10 cellular contexts compared by ENCODE assay signal in genomic region chr7:43586251-43586900, GRCh38. TPM values are rescaled to one million over a fixed set of nuclear protein-coding genes. Genes with fewer than 3 reads are reported as not detected.
DNase-seq lines count a peak whose midpoint lies in the region; ATAC-seq, FAIRE-seq and TF ChIP-seq lines count a peak whose summit lies in the region.
"Had no signal": no experiment of that assay in that cellular context is flagged by ENCODE, and none has a peak within 500 bp of the region (broad histone marks: within the 10 kb centered on the region; RNA-seq: fewer than 3 reads in every experiment).

No MANE protein-coding gene starts in this region.

- in situ Hi-C loops in GM12878 (cut with MboI), result loop anchor here (10.0 kb wide), 1 partner anchor 108 kb away; no protein-coding TSS in a partner anchor

- H2AFZ ChIP-seq in GM12878 (ENCODE audit: control insufficient read depth, low read depth, low read length) (no peak overlapping the region), osteoblast (ENCODE audit: low read length) (no peak overlapping the region)

- H3K4me2 ChIP-seq in GM12878 (ENCODE audit: control insufficient read depth, insufficient read depth) (peak overlapping the region; percentile 87), osteoblast (ENCODE audit: insufficient read depth, low read length) (peak overlapping the region; percentile 85)

- TF ChIP-seq POLR2A in GM12878 (IDR thresholded peaks at IDR 0.05; ENCODE audit: low read depth, low read length), result no peak

- H3K27me3 ChIP-seq in GM12878 (replicated peaks in 1 of 2; ENCODE audit: control insufficient read depth in 2 of 2, insufficient read depth in 2 of 2, low read length in 1 of 2), result no peaks in the 10 kb centered on the region
- H3K27me3 ChIP-seq in osteoblast (ENCODE audit: insufficient read depth, low read length), result no peaks in the 10 kb centered on the region
- no peaks in the 10 kb centered on the region for H3K27me3 ChIP-seq in colonic mucosa

- peak overlapping the region; percentile 84 for H3K4me3 ChIP-seq in GM12878
- H3K4me3 ChIP-seq in osteoblast (ENCODE audit: insufficient read depth, low read length), result peak overlapping the region; percentile 95
- H3K4me3 ChIP-seq in colonic mucosa, result no peak overlapping the region

- H3K36me3 ChIP-seq in GM12878 (ENCODE audit: control insufficient read depth in 2 of 2, insufficient read depth in 2 of 2, low read length in 1 of 2) (no peaks in the 10 kb centered on the region; a peak in 1 of 4 replicates), osteoblast (ENCODE audit: insufficient read depth, low read length) (no peaks in the 10 kb centered on the region), colonic mucosa (no peaks in the 10 kb centered on the region)

- peak; percentile 27 for FAIRE-seq in GM12878 (lab: Jason Lieb, UNC)

- CTCF ChIA-PET in GM12878 (lab: Yijun Ruan, JAX), result interaction anchor here (0.6 to 12.5 kb wide), 14 partner anchors 12 to 252 kb away, joined by 3 to 183 read pairs (median 6); partner anchors contain the start of gene COA1

- no peak for TF ChIP-seq RAD21 in GM12878 (IDR thresholded peaks at IDR 0.05; ENCODE audit: insufficient read depth, low read depth, low read length)

- peaks cover 85% of the 10 kb centered on the region for H3K79me2 ChIP-seq in GM12878 (ENCODE audit: control insufficient read depth, insufficient read depth, low read length)
- peaks cover 84% of the 10 kb centered on the region for H3K79me2 ChIP-seq in osteoblast (ENCODE audit: insufficient read depth, low read length)

- under 1% methylated on average over 4 of the region's 4 CpGs for WGBS in GM12878 (ENCODE audit: insufficient coverage, insufficient replicate concordance, low lambda C conversion rate, missing lambda C conversion rate)

- H4K20me1 ChIP-seq in GM12878 (ENCODE audit: control insufficient read depth, insufficient read depth) (no peaks in the 10 kb centered on the region), osteoblast (ENCODE audit: insufficient read depth, low read length) (peaks cover 68% of the 10 kb centered on the region)

- no peak for TF ChIP-seq EP300 in GM12878 (IDR thresholded peaks at IDR 0.05; ENCODE audit: borderline replicate concordance in 1 of 2, control insufficient read depth in 1 of 2, low read depth in 2 of 2, low read length in 2 of 2)

- RAD21 ChIA-PET in GM12878 (lab: Charles Lee; ENCODE audit: unreplicated experiment), result interaction anchor here (0.7 to 12.2 kb wide), 26 partner anchors 8 to 318 kb away, joined by 3 to 516 read pairs (median 6); partner anchors contain the start of genes BLVRA and COA1

- POLR2A ChIA-PET in GM12878 (lab: Charles Lee), result interaction anchor here (0.7 to 9.8 kb wide), 12 partner anchors 16 to 495 kb away, joined by 3 to 138 read pairs (median 4); partner anchors contain the start of gene COA1

- SMC1A ChIA-PET in GM12878 (lab: Charles Lee; ENCODE audit: uncharacterized antibody, unreplicated experiment), result interaction anchor here (1.2 to 9.8 kb wide), 17 partner anchors 9 to 251 kb away, joined by 3 to 163 read pairs (median 8); partner anchors contain the start of gene COA1

- H3K9ac ChIP-seq in GM12878 (ENCODE audit: control insufficient read depth, insufficient read depth, low read length) (peak overlapping the region; percentile 78), colonic mucosa (ENCODE audit: low read depth in 2 of 2, low read length in 2 of 2) (no peak overlapping the region)

- TF ChIP-seq CTCF in GM12878 (IDR thresholded peaks at IDR 0.05 in 2 of 3, conservative IDR thresholded peaks at IDR 0.05 in 1 of 3; ENCODE audit: control insufficient read depth in 2 of 3, extremely low read depth in 1 of 3, insufficient read depth in 1 of 3, low read depth in 3 of 3, low read length in 3 of 3), result no peak
- TF ChIP-seq CTCF in osteoblast (IDR thresholded peaks at IDR 0.05; ENCODE audit: extremely low read depth, low read depth, low read length), result no peak
- TF ChIP-seq CTCF in colonic mucosa (IDR thresholded peaks at IDR 0.05), result no peak

- ATAC-seq in GM12878 (peak; percentile 11), HG02938 (IDR thresholded peaks at IDR 0.05; ENCODE audit: unreplicated experiment) (no peak)
- ATAC-seq: left lobe of liver had no signal

- peak overlapping the region; percentile 98 for H3K27ac ChIP-seq in GM12878 (ENCODE audit: control insufficient read depth, insufficient read depth)
- peak overlapping the region; percentile 97 for H3K27ac ChIP-seq in osteoblast (ENCODE audit: low read depth, low read length)
- no peak overlapping the region for H3K27ac ChIP-seq in colonic mucosa

- H3K9me3 ChIP-seq in GM12878 (replicated peaks; ENCODE audit: control insufficient read depth, insufficient read depth, low read length) (no peaks in the 10 kb centered on the region), osteoblast (ENCODE audit: low read depth, low read length) (no peaks in the 10 kb centered on the region), colonic mucosa (no peaks in the 10 kb centered on the region)

- H3K4me1 ChIP-seq in GM12878 (ENCODE audit: control insufficient read depth, insufficient read depth, low read length) (peaks cover 28% of the 10 kb centered on the region), osteoblast (ENCODE audit: insufficient read depth, low read length) (peaks cover 54% of the 10 kb centered on the region), colonic mucosa (no peaks in the 10 kb centered on the region)

- DNase-seq in EL (peak; percentile 57), NCI-H69 (lab: John Stamatoyannopoulos, UW) (peak; percentile 51), GM12878 (ENCODE audit: low read depth, low spot score) (no peak), osteoblast (ENCODE audit: insufficient read length, low spot score, missing footprints) (peak; percentile 81), NCI-H1048 (lab: John Stamatoyannopoulos, UW) (no peak), C1 segment of cervical spinal cord (lab: John Stamatoyannopoulos, UW) (no peak), colonic mucosa (no peak)
- DNase-seq: NCI-H1417 had no signal

- no TSS peak for BruUV-seq in GM12878 (replicated peaks; lab: Mats Ljungman, UMichigan)

- intact Hi-C loops in GM12878 (cut with micrococcal nuclease; ENCODE audit: unreplicated experiment) (loop anchor here (1.0 to 5.0 kb wide), 3 partner anchors 38 to 654 kb away; partner anchors contain the start of genes MRPL32 and PSMA2), colonic mucosa (cut with DNase I) (no loop called here)

TF ChIP-seq in GM12878, 131 proteins besides CTCF, POLR2A, EP300 and RAD21 (continues in another document):
- TF ChIP-seq CEBPB (IDR thresholded peaks at IDR 0.05; ENCODE audit: borderline replicate concordance in 1 of 2, low read depth in 2 of 2, low read length in 2 of 2), result peak in 1 of 2 experiments; percentile 83; a peak in 1 of 4 replicates
- peak; percentile 46; the same call in 1 of the 2 replicates for TF ChIP-seq ESRRA (IDR thresholded peaks at IDR 0.05; ENCODE audit: low read length)
- no peak; the same call in 1 of the 2 replicates for TF ChIP-seq MTA3 (IDR thresholded peaks at IDR 0.05; ENCODE audit: borderline replicate concordance, low read length)
- 0 out of 2 replicates have a peak, but pooled peaks have one; percentile 36 for TF ChIP-seq TAF1 (IDR thresholded peaks at IDR 0.05; ENCODE audit: borderline replicate concordance, low read depth, low read length)
- TF ChIP-seq, protein P1, sequence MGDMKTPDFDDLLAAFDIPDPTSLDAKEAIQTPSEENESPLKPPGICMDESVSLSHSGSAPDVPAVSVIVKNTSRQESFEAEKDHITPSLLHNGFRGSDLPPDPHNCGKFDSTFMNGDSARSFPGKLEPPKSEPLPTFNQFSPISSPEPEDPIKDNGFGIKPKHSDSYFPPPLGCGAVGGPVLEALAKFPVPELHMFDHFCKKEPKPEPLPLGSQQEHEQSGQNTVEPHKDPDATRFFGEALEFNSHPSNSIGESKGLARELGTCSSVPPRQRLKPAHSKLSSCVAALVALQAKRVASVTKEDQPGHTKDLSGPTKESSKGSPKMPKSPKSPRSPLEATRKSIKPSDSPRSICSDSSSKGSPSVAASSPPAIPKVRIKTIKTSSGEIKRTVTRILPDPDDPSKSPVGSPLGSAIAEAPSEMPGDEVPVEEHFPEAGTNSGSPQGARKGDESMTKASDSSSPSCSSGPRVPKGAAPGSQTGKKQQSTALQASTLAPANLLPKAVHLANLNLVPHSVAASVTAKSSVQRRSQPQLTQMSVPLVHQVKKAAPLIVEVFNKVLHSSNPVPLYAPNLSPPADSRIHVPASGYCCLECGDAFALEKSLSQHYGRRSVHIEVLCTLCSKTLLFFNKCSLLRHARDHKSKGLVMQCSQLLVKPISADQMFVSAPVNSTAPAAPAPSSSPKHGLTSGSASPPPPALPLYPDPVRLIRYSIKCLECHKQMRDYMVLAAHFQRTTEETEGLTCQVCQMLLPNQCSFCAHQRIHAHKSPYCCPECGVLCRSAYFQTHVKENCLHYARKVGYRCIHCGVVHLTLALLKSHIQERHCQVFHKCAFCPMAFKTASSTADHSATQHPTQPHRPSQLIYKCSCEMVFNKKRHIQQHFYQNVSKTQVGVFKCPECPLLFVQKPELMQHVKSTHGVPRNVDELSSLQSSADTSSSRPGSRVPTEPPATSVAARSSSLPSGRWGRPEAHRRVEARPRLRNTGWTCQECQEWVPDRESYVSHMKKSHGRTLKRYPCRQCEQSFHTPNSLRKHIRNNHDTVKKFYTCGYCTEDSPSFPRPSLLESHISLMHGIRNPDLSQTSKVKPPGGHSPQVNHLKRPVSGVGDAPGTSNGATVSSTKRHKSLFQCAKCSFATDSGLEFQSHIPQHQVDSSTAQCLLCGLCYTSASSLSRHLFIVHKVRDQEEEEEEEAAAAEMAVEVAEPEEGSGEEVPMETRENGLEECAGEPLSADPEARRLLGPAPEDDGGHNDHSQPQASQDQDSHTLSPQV (IDR thresholded peaks at IDR 0.05), result peak; percentile 33
- TF ChIP-seq HCFC1 (IDR thresholded peaks at IDR 0.05; ENCODE audit: low read length), result no peak

RNA-seq across cellular contexts. Expression of gene STK17A, which starts 3.5 kb away (rescaled TPM):
- 94.4 and 99.8 TPM in 2 replicates for total RNA-seq in GM12878 (2013; cell fraction: nucleolus; rRNA removed)
- total RNA-seq in GM12878 (2014; rRNA removed) (65.9 and 80.7 TPM in 2 replicates), GM12878 (2014; rRNA removed; fragmentation: Illumina TruSeq; extraction: Trizol) (72.3 and 76.6 TPM in 2 replicates), GM12878 (2021) (60.9 and 65.6 TPM in 2 replicates), osteoblast (95.2 and 109 TPM in 2 replicates), colonic mucosa (10 to 100 TPM; 16.0 to 30.6 TPM)
- polyA plus RNA-seq in GM12878 (2011; ENCODE audit: low read depth), result 51.0 TPM
- polyA plus RNA-seq in GM12878 (2011; rRNA removed) (77.4 and 138 TPM in 2 replicates), GM12878 (2014; fragmentation: Illumina TruSeq; extraction: Trizol) (74.9 and 104 TPM in 2 replicates), GM12878 (2014; fragmentation: Nextera tagmentation; extraction: Ambion mirVana) (10 to 100 TPM; 18.5 to 27.6 TPM), GM12878 (2014; rRNA removed) (51.7 and 66.6 TPM in 2 replicates), GM12878 (2016; fragmentation: Nextera tagmentation; extraction: Ambion mirVana) (10 to 100 TPM; 91.0 to 91.6 TPM)
- 24.4 and 26.9 TPM in 2 replicates for polyA plus RNA-seq in GM12878 (2011; cell fraction: cytosol; rRNA removed)
- polyA plus RNA-seq in GM12878 (2011; cell fraction: nucleus; rRNA removed), result 39.7 and 43.6 TPM in 2 replicates
- 60.4 and 72.7 TPM in 2 replicates for polyA plus RNA-seq in GM12878 (2012)
- polyA minus RNA-seq in GM12878 (2011; rRNA and poly(A)+ RNA removed), result 21.0 and 30.4 TPM in 2 replicates
- polyA minus RNA-seq in GM12878 (2011; cell fraction: cytosol; rRNA and poly(A)+ RNA removed), result 16.0 and 19.9 TPM in 2 replicates
- polyA minus RNA-seq in GM12878 (2011; cell fraction: nucleus; rRNA and poly(A)+ RNA removed), result 20.2 and 32.9 TPM in 2 replicates

Comparison
In these comparisons a context has a peak if more than half of its experiments do, and no peak if none do; other contexts are left out.
1. DNase-seq: peak in EL (single experiment), NCI-H69 (single experiment) and osteoblast (single experiment); none in GM12878 (single experiment), NCI-H1048 (single experiment), C1 segment of cervical spinal cord (0 of 14) and colonic mucosa (single experiment).